In the genomic region with DNA sequence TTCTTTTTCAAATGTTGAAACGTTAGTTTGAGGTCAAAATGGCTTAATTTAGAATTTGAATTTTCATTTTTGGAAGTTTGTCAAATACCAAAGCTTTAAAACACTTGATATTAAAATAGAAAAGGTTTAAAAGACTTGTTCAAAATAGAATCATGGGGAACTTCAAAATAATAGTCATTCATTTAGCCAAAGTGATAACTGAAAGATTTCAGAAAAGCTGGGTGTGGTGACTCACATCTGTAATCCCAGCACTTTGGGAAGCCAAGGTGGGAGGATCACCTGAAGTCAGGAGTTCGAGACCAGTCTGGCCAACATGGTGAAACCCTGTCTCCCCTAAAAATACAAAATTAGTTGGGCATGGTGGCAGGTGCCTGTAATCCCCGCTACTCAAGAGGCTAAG, we compare ENCODE assay signal across 8 cellular contexts. TPM values are rescaled to one million over a fixed set of nuclear protein-coding genes. Genes with fewer than 3 reads are reported as not detected.
"Had no signal": no experiment of that assay in that cellular context is flagged by ENCODE, and none has a peak within 500 bp of the region (broad histone marks: within the 10 kb centered on the region; RNA-seq: fewer than 3 reads in every experiment).

No MANE protein-coding gene starts in this region.

- ATAC-seq: HCT116 had no signal

- H3K4me1 ChIP-seq: HAP-1 had no signal

- H3K4me3 ChIP-seq: GM23248, HAP-1 had no signal

- FAIRE-seq: HTR-8/SVneo had no signal

- H3K36me3 ChIP-seq: HAP-1 had no signal

- H3K27ac ChIP-seq: GM23248 had no signal

- H2AFZ ChIP-seq: GM23248 had no signal

- DNase-seq: GM23248, GOT3, H7, IMR-90 had no signal

- H3K9ac ChIP-seq: GM23248 had no signal

RNA-seq across cellular contexts. Expression of a gene that starts 45.1 kb away (rescaled TPM):
- total RNA-seq: GM23248, H4, H7, IMR-90 had no signal
- polyA plus RNA-seq: GM23248, IMR-90 had no signal

RNA-seq across cellular contexts. Expression of a gene that starts 56.0 kb away (rescaled TPM):
- total RNA-seq: GM23248, H7, IMR-90 had no signal
- polyA plus RNA-seq: GM23248, IMR-90 had no signal
